ENCODE assay signal across 8 cellular contexts in the genomic region with DNA sequence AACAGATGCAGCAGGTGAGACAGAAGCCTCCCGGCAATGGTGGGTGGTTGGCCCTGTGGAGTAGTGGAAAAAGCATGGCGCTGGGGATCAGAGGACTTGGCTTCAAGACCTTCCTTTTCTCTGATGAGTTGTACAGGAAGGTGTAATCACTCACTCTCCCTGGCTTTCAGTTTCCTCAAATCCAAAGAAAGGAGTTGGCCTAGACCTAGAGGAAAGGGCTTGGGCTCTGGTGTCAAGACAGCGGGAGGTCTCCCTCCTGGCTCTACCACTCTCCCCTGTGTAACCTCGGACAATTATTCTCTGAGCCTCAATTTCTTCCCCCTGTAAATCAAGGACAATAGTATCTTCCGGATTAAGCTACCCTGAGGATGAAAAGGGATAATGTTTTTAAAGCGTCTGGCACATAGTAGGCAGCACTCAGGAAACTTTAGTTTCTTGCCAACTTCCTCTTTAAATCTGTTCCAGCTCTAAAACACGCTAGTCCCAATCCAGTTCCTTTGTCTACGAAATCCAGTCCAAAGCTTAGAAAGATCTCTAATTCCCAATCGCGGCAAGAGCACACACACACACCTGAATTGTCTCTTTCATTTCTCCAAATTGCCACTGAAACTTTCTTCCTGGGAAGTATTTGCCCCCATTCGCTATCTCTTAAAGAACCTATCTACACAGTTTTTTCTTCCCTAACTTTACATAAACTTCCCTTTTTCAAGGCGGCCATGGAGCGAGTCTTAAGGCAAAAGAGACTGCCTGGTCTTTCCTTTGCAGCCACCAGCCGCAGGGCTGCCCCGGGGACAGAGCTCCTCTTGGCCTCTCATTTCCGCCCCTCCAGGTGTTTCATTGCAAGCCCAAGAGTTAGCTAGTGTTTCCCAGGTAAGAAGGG. TPM values are rescaled to one million over a fixed set of nuclear protein-coding genes. Genes with fewer than 3 reads are reported as not detected.
DNase-seq lines count a peak whose midpoint lies in the region; ATAC-seq lines count a peak whose summit lies in the region.

No MANE protein-coding gene starts in this region.

- H3K9me3 ChIP-seq in neuron (ENCODE audit: low read length) = no peaks in the 10 kb centered on the region

- no peaks in the 10 kb centered on the region for H3K36me3 ChIP-seq in neuron (ENCODE audit: insufficient read depth, low read length)

- H3K4me1 Mint-ChIP-seq in dendritic cell treated with granulocyte-macrophage colony-stimulating factor and Interleukin-4, amounts not matched to agents 40 ng/mL and 50 ng/mL, for 4 days (ENCODE audit: low read depth) = peaks cover 9% of the 10 kb centered on the region
- H3K4me1 Mint-ChIP-seq in activated CD8-positive, alpha-beta memory T cell treated with anti-CD3 and anti-CD28 coated beads, Interleukin-2, amount 10 ng/mL, durations not matched to agents 7 days and 5 days = no peaks in the 10 kb centered on the region

- H3K36me3 Mint-ChIP-seq in dendritic cell treated with granulocyte-macrophage colony-stimulating factor and Interleukin-4, amounts not matched to agents 40 ng/mL and 50 ng/mL, for 4 days (ENCODE audit: low read depth) = no peaks in the 10 kb centered on the region
- no peaks in the 10 kb centered on the region for H3K36me3 Mint-ChIP-seq in activated CD8-positive, alpha-beta memory T cell treated with anti-CD3 and anti-CD28 coated beads, Interleukin-2, amount 10 ng/mL, durations not matched to agents 7 days and 5 days

- peak overlapping the region; percentile 51 for H3K4me3 ChIP-seq in neuron (ENCODE audit: low read length)

- H3K27me3 Mint-ChIP-seq in dendritic cell treated with granulocyte-macrophage colony-stimulating factor and Interleukin-4, amounts not matched to agents 40 ng/mL and 50 ng/mL, for 4 days = peaks cover 2% of the 10 kb centered on the region
- peaks cover 6% of the 10 kb centered on the region for H3K27me3 Mint-ChIP-seq in activated CD8-positive, alpha-beta memory T cell treated with anti-CD3 and anti-CD28 coated beads, Interleukin-2, amount 10 ng/mL, durations not matched to agents 7 days and 5 days

- intact Hi-C loops in dendritic cell treated with granulocyte-macrophage colony-stimulating factor and Interleukin-4, amounts not matched to agents 40 ng/mL and 50 ng/mL, for 4 days (cut with micrococcal nuclease) = no loop called here

- H2AFZ ChIP-seq in neuron (ENCODE audit: low read depth, low read length) = no peak overlapping the region

- no peak for ATAC-seq in activated CD8-positive, alpha-beta memory T cell treated with anti-CD3 and anti-CD28 coated beads, Interleukin-2, amount 10 ng/mL, durations not matched to agents 7 days and 5 days
- ATAC-seq in HG03571 (IDR thresholded peaks at IDR 0.05; ENCODE audit: unreplicated experiment) = no peak

- CTCF ChIA-PET in activated CD8-positive, alpha-beta memory T cell treated with anti-CD3 and anti-CD28 coated beads, Interleukin-2, amount 10 ng/mL, durations not matched to agents 7 days and 5 days (lab: Charles Lee) = no interaction called here

- no peaks in the 10 kb centered on the region for H3K27me3 ChIP-seq in neuron (ENCODE audit: insufficient read depth, low read length)

- no peaks in the 10 kb centered on the region for H3K9me3 Mint-ChIP-seq in dendritic cell treated with granulocyte-macrophage colony-stimulating factor and Interleukin-4, amounts not matched to agents 40 ng/mL and 50 ng/mL, for 4 days
- H3K9me3 Mint-ChIP-seq in activated CD8-positive, alpha-beta memory T cell treated with anti-CD3 and anti-CD28 coated beads, Interleukin-2, amount 10 ng/mL, durations not matched to agents 7 days and 5 days (ENCODE audit: low read depth) = no peaks in the 10 kb centered on the region

- peak overlapping the region; percentile 67 for H3K4me3 Mint-ChIP-seq in dendritic cell treated with granulocyte-macrophage colony-stimulating factor and Interleukin-4, amounts not matched to agents 40 ng/mL and 50 ng/mL, for 4 days
- H3K4me3 Mint-ChIP-seq in activated CD8-positive, alpha-beta memory T cell treated with anti-CD3 and anti-CD28 coated beads, Interleukin-2, amount 10 ng/mL, durations not matched to agents 7 days and 5 days = no peak overlapping the region

- no peak overlapping the region for H3K27ac Mint-ChIP-seq in dendritic cell treated with granulocyte-macrophage colony-stimulating factor and Interleukin-4, amounts not matched to agents 40 ng/mL and 50 ng/mL, for 4 days
- H3K27ac Mint-ChIP-seq in activated CD8-positive, alpha-beta memory T cell treated with anti-CD3 and anti-CD28 coated beads, Interleukin-2, amount 10 ng/mL, durations not matched to agents 7 days and 5 days = no peak overlapping the region

- DNase-seq in DMS153 treated with DMSO at 0.1 percent for 48 hours (lab: John Stamatoyannopoulos, UW; ENCODE audit: unreplicated experiment) (peak; percentile 69), NCI-H2171 (lab: John Stamatoyannopoulos, UW) (peak; percentile 46), OCI-M2 (lab: John Stamatoyannopoulos, UW; ENCODE audit: unreplicated experiment) (no peak)
- no peak for DNase-seq in activated CD8-positive, alpha-beta memory T cell treated with anti-CD3 and anti-CD28 coated beads, Interleukin-2, amount 10 ng/mL, durations not matched to agents 7 days and 5 days
- DNase-seq in activated CD4-positive, CD25-positive, alpha-beta regulatory T cell (lab: John Stamatoyannopoulos, UW) = no peak

- peaks cover 3% of the 10 kb centered on the region for H3K4me1 ChIP-seq in neuron (ENCODE audit: insufficient read depth, low read length)

RNA-seq across cellular contexts. Expression of a gene that starts 29.9 kb away (rescaled TPM):
- total RNA-seq in activated CD8-positive, alpha-beta memory T cell treated with anti-CD3 and anti-CD28 coated beads, Interleukin-2, amount 10 ng/mL, durations not matched to agents 7 days and 5 days = not detected

Comparison
In these comparisons a context has a peak if more than half of its experiments do, and no peak if none do; other contexts are left out.
1. DNase-seq: peak in DMS153 treated with DMSO at 0.1 percent for 48 hours (single experiment) and NCI-H2171 (single experiment); none in activated CD8-positive, alpha-beta memory T cell treated with anti-CD3 and anti-CD28 coated beads, Interleukin-2, amount 10 ng/mL, durations not matched to agents 7 days and 5 days (single experiment), activated CD4-positive, CD25-positive, alpha-beta regulatory T cell (0 of 4) and OCI-M2 (single experiment).